Comparison of ENCODE assay signal across 8 cellular contexts in the genomic region with DNA sequence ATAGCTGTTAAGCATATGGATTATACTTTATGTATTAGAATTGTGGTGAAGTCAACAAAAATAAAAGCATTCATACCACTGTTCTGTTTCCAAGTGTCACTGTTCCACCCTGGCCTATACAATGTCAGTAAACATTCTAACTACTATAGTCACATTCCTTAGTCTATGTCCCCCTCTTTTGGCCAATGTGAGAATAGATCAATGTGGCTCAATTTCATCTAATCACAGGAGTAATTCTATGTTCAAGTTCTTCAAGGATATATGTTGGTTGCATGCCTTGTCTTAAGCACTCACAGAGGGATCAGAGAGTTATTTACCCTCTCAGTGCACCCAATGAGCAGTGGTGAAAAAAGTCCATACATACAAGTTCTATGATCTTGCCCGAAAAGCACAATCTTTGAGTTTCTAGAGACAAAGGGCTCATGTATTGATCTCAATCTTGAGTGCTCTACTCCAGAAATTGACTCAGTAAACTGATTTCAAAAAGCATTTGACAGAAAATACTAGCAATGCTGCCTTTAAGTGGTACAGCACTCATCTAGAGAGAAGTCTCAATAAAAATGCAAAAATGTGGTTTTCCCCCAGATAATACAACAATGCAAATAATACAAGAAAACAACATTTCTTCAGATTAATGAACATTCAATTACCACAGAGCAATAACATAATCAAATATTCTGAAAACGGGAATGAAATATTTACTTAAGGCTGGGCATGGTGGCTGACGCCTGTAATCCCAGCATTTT. TPM values are rescaled to one million over a fixed set of nuclear protein-coding genes. Genes with fewer than 3 reads are reported as not detected.
A peak's percentile ranks its signal among the peaks of the same experiment; 100 is the strongest.
DNase-seq lines count a peak whose midpoint lies in the region; ATAC-seq and TF ChIP-seq lines count a peak whose summit lies in the region.

No MANE protein-coding gene starts in this region.

- no peak overlapping the region for H3K27ac ChIP-seq in CD4-positive, CD25-positive, alpha-beta regulatory T cell (ENCODE audit: insufficient read depth, low read length, poor library complexity, severe bottlenecking)
- peak overlapping the region in 1 of 2 donors; percentile 19 for H3K27ac ChIP-seq in coronary artery

- no peak overlapping the region for H3K27ac Mint-ChIP-seq in CD4-positive, CD25-positive, alpha-beta regulatory T cell
- H3K27ac Mint-ChIP-seq in naive B cell, result no peak overlapping the region

- no peaks in the 10 kb centered on the region for H3K9me3 Mint-ChIP-seq in CD4-positive, CD25-positive, alpha-beta regulatory T cell
- no peaks in the 10 kb centered on the region for H3K9me3 Mint-ChIP-seq in naive B cell

- peak; percentile 14 for TF ChIP-seq CTCF in coronary artery (IDR thresholded peaks at IDR 0.05)

- H3K4me1 Mint-ChIP-seq in CD4-positive, CD25-positive, alpha-beta regulatory T cell, result peaks cover 1 to 6% (median 2%) of the 10 kb centered on the region in 4 donors
- peaks cover 18 to 23% (median 21%) of the 10 kb centered on the region in 3 donors for H3K4me1 Mint-ChIP-seq in naive B cell

- peak; percentile 59 to 61 for ATAC-seq in CD4-positive, CD25-positive, alpha-beta regulatory T cell (ENCODE audit: low read depth in 2 of 2)
- ATAC-seq in GM18517 (IDR thresholded peaks at IDR 0.05; ENCODE audit: unreplicated experiment) (peak; percentile 82), HG03039 (IDR thresholded peaks at IDR 0.05; ENCODE audit: unreplicated experiment) (peak; percentile 73), naive B cell (ENCODE audit: low read depth in 2 of 2) (peak; percentile 59 to 64), GM19452 (IDR thresholded peaks at IDR 0.05; ENCODE audit: unreplicated experiment) (no peak)

- H3K36me3 ChIP-seq in CD4-positive, CD25-positive, alpha-beta regulatory T cell (ENCODE audit: control insufficient read depth, insufficient read depth, low read length), result no peaks in the 10 kb centered on the region

- no peak overlapping the region for H3K4me3 ChIP-seq in CD4-positive, CD25-positive, alpha-beta regulatory T cell (ENCODE audit: low read depth, low read length)
- no peak overlapping the region for H3K4me3 ChIP-seq in coronary artery

- no peaks in the 10 kb centered on the region for H3K27me3 ChIP-seq in CD4-positive, CD25-positive, alpha-beta regulatory T cell (ENCODE audit: control insufficient read depth, insufficient read depth, low read length)

- no peaks in the 10 kb centered on the region for H3K27me3 Mint-ChIP-seq in CD4-positive, CD25-positive, alpha-beta regulatory T cell
- no peaks in the 10 kb centered on the region for H3K27me3 Mint-ChIP-seq in naive B cell

- no peaks in the 10 kb centered on the region for H3K9me3 ChIP-seq in CD4-positive, CD25-positive, alpha-beta regulatory T cell (ENCODE audit: control insufficient read depth in 2 of 2, low read length in 2 of 2)

- H3K4me1 ChIP-seq in CD4-positive, CD25-positive, alpha-beta regulatory T cell (ENCODE audit: control insufficient read depth, insufficient read depth, low read length, poor library complexity, severe bottlenecking), result peaks cover under 1% of the 10 kb centered on the region

- H3K4me3 Mint-ChIP-seq in CD4-positive, CD25-positive, alpha-beta regulatory T cell, result no peak overlapping the region
- no peak overlapping the region for H3K4me3 Mint-ChIP-seq in naive B cell

- H3K36me3 Mint-ChIP-seq in CD4-positive, CD25-positive, alpha-beta regulatory T cell, result no peaks in the 10 kb centered on the region
- peaks cover 11% of the 10 kb centered on the region in 2 donors for H3K36me3 Mint-ChIP-seq in naive B cell

- peak in 2 of 3 donors; percentile 49 to 68 for DNase-seq in CD4-positive, CD25-positive, alpha-beta regulatory T cell
- DNase-seq in NCI-H82 treated with DMSO at 0.1 percent for 48 hours (lab: John Stamatoyannopoulos, UW; ENCODE audit: unreplicated experiment) (peak; percentile 25), coronary artery (ENCODE audit: low spot score) (no peak), naive B cell (peak; percentile 21)
- DNase-seq in activated effector memory CD4-positive, alpha-beta T cell treated with Interleukin-2 at 50 U/mL for 16 hours, result no peak

RNA-seq across cellular contexts. Expression of gene SMLR1, which starts 16.5 kb away (rescaled TPM):
- total RNA-seq in CD4-positive, CD25-positive, alpha-beta regulatory T cell, result not detected
- polyA plus RNA-seq in CD4-positive, CD25-positive, alpha-beta regulatory T cell, result not detected
- polyA plus RNA-seq in naive B cell (ENCODE audit: low read depth in 6 of 6), result not detected

Comparison
In these comparisons a context has a peak if more than half of its experiments do, and no peak if none do; other contexts are left out.
1. DNase-seq: peak in CD4-positive, CD25-positive, alpha-beta regulatory T cell (2 of 3), NCI-H82 treated with DMSO at 0.1 percent for 48 hours (single experiment) and naive B cell (single experiment); none in coronary artery (single experiment) and activated effector memory CD4-positive, alpha-beta T cell treated with Interleukin-2 at 50 U/mL for 16 hours (single experiment).